1 cellular context compared by ENCODE assay signal in genomic region chr1:165697881-165698842, GRCh38.
TF ChIP-seq lines count a peak whose summit lies in the region.

Gene ALDH9A1, minus strand, starts transcription at chr1:165698562. Its CDS starts 4 bp downstream, at chr1:165698558.

TF ChIP-seq in HEK293, 187 proteins besides CTCF, POLR2A, EP300 and RAD21 (continued from another document and continues in another):
- TF ChIP-seq, protein P1, sequence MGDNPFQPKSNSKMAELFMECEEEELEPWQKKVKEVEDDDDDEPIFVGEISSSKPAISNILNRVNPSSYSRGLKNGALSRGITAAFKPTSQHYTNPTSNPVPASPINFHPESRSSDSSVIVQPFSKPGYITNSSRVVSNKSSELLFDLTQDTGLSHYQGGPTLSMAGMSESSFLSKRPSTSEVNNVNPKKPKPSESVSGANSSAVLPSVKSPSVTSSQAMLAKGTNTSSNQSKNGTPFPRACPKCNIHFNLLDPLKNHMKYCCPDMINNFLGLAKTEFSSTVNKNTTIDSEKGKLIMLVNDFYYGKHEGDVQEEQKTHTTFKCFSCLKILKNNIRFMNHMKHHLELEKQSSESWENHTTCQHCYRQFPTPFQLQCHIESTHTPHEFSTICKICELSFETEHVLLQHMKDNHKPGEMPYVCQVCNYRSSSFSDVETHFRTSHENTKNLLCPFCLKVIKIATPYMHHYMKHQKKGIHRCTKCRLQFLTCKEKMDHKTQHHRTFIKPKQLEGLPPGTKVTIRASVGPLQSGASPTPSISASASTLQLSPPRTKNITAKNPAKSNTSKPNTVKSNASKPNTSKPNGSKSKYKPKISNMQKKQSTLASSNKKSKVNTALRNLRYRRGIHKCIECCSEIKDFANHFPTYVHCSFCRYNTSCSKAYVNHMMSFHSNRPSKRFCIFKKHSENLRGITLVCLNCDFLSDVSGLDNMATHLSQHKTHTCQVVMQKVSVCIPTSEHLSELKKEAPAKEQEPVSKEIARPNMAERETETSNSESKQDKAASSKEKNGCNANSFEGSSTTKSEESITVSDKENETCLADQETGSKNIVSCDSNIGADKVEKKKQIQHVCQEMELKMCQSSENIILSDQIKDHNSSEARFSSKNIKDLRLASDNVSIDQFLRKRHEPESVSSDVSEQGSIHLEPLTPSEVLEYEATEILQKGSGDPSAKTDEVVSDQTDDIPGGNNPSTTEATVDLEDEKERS (tag by site-specific recombination; IDR thresholded peaks at IDR 0.05), result peak; percentile 72
- TF ChIP-seq, protein P2, sequence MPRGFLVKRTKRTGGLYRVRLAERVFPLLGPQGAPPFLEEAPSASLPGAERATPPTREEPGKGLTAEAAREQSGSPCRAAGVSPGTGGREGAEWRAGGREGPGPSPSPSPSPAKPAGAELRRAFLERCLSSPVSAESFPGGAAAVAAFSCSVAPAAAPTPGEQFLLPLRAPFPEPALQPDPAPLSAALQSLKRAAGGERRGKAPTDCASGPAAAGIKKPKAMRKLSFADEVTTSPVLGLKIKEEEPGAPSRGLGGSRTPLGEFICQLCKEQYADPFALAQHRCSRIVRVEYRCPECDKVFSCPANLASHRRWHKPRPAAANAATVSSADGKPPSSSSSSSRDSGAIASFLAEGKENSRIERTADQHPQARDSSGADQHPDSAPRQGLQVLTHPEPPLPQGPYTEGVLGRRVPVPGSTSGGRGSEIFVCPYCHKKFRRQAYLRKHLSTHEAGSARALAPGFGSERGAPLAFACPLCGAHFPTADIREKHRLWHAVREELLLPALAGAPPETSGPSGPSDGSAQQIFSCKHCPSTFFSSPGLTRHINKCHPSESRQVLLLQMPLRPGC (tag by site-specific recombination; IDR thresholded peaks at IDR 0.05), result 0 out of 2 replicates have a peak, but pooled peaks have one; percentile 25
- TF ChIP-seq EGR2 (tag by site-specific recombination; IDR thresholded peaks at IDR 0.05; ENCODE audit: low read depth) (no peak), ZNF121 (tag by site-specific recombination; IDR thresholded peaks at IDR 0.05) (peak; percentile 94), ZFP37 (tag by site-specific recombination; IDR thresholded peaks at IDR 0.05) (peak; percentile 95), YY1 (tag by site-specific recombination; IDR thresholded peaks at IDR 0.05) (peak; percentile 69), ZNF830 (tag by site-specific recombination; IDR thresholded peaks at IDR 0.05; ENCODE audit: low read depth) (no peak), ZEB2 (tag by site-specific recombination; IDR thresholded peaks at IDR 0.05) (peak; percentile 96), SALL2 (tag by site-specific recombination; IDR thresholded peaks at IDR 0.05; ENCODE audit: borderline replicate concordance) (no peak), ZNF114 (tag by site-specific recombination; IDR thresholded peaks at IDR 0.05) (no peak), ZBTB49 (tag by site-specific recombination; IDR thresholded peaks at IDR 0.05; ENCODE audit: low read depth) (no peak), ZNF354C (tag by site-specific recombination; IDR thresholded peaks at IDR 0.05; ENCODE audit: borderline replicate concordance, low read depth) (no peak), ZNF677 (tag by site-specific recombination; IDR thresholded peaks at IDR 0.05) (no peak), ZNF629 (tag by site-specific recombination; IDR thresholded peaks at IDR 0.05) (peak; percentile 53; the same call in 1 of the 2 replicates), FEZF1 (tag by site-specific recombination; IDR thresholded peaks at IDR 0.05) (no peak), ZBTB21 (tag by site-specific recombination; IDR thresholded peaks at IDR 0.05) (no peak), KLF10 (tag by site-specific recombination; IDR thresholded peaks at IDR 0.05) (no peak), ZNF701 (tag by site-specific recombination; IDR thresholded peaks at IDR 0.05) (no peak), ZFP41 (tag by site-specific recombination; IDR thresholded peaks at IDR 0.05; ENCODE audit: borderline replicate concordance) (no peak), ZNF777 (tag by site-specific recombination; IDR thresholded peaks at IDR 0.05; ENCODE audit: borderline replicate concordance) (no peak), MEIS1 (CRISPR knock-in tag; IDR thresholded peaks at IDR 0.05; ENCODE audit: borderline replicate concordance) (no peak), SP7 (tag by site-specific recombination; IDR thresholded peaks at IDR 0.05) (peak; percentile 71), TCF7L2 (IDR thresholded peaks at IDR 0.05; ENCODE audit: borderline replicate concordance, low read depth, low read length) (no peak), ZNF530 (tag by site-specific recombination; IDR thresholded peaks at IDR 0.05; ENCODE audit: low read depth) (no peak), ZNF311 (tag by site-specific recombination; IDR thresholded peaks at IDR 0.05; ENCODE audit: borderline replicate concordance) (no peak), ZNF791 (tag by site-specific recombination; IDR thresholded peaks at IDR 0.05) (no peak), MZF1 (tag by site-specific recombination; IDR thresholded peaks at IDR 0.05; ENCODE audit: borderline replicate concordance) (no peak), ZNF19 (tag by site-specific recombination; IDR thresholded peaks at IDR 0.05; ENCODE audit: low read depth) (no peak), ZSCAN30 (tag by site-specific recombination; IDR thresholded peaks at IDR 0.05) (peak; percentile 24; the same call in 1 of the 2 replicates), YY2 (tag by site-specific recombination; IDR thresholded peaks at IDR 0.05) (no peak), ZNF600 (tag by site-specific recombination; IDR thresholded peaks at IDR 0.05) (peak; percentile 98), ZNF366 (tag by site-specific recombination; conservative IDR thresholded peaks at IDR 0.05) (no peak), ZNF132 (tag by site-specific recombination; IDR thresholded peaks at IDR 0.05; ENCODE audit: borderline replicate concordance) (no peak), ZNF184 (tag by site-specific recombination; IDR thresholded peaks at IDR 0.05) (no peak), KLF16 (tag by site-specific recombination; IDR thresholded peaks at IDR 0.05) (peak; percentile 89), ZBTB8A (tag by site-specific recombination; IDR thresholded peaks at IDR 0.05) (peak; percentile 95), ZNF239 (tag by site-specific recombination; IDR thresholded peaks at IDR 0.05) (no peak), KLF7 (tag by site-specific recombination; IDR thresholded peaks at IDR 0.05; ENCODE audit: borderline replicate concordance) (0 out of 2 replicates have a peak, but pooled peaks have one; percentile 7), SCRT1 (tag by site-specific recombination; IDR thresholded peaks at IDR 0.05; ENCODE audit: borderline replicate concordance) (no peak), OSR2 (tag by site-specific recombination; IDR thresholded peaks at IDR 0.05) (no peak), KLF1 (tag by site-specific recombination; IDR thresholded peaks at IDR 0.05) (no peak), ZNF510 (tag by site-specific recombination; IDR thresholded peaks at IDR 0.05; ENCODE audit: insufficient replicate concordance) (no peak), RBAK (tag by site-specific recombination; IDR thresholded peaks at IDR 0.05) (no peak), ZNF426 (tag by site-specific recombination; IDR thresholded peaks at IDR 0.05) (no peak), ZNF585B (tag by site-specific recombination; IDR thresholded peaks at IDR 0.05) (no peak), ZNF341 (tag by site-specific recombination; IDR thresholded peaks at IDR 0.05; ENCODE audit: low read depth) (peak; percentile 50), ZNF837 (tag by site-specific recombination; IDR thresholded peaks at IDR 0.05) (no peak), PRDM2 (tag by site-specific recombination; IDR thresholded peaks at IDR 0.05; ENCODE audit: borderline replicate concordance) (no peak), ZBTB17 (tag by site-specific recombination; IDR thresholded peaks at IDR 0.05) (peak; percentile 94), ZNF544 (tag by site-specific recombination; IDR thresholded peaks at IDR 0.05) (no peak)
- TF ChIP-seq, protein P3, sequence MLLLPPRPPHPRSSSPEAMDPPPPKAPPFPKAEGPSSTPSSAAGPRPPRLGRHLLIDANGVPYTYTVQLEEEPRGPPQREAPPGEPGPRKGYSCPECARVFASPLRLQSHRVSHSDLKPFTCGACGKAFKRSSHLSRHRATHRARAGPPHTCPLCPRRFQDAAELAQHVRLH (tag by site-specific recombination; IDR thresholded peaks at IDR 0.05), result peak; percentile 91
- TF ChIP-seq, protein P4, sequence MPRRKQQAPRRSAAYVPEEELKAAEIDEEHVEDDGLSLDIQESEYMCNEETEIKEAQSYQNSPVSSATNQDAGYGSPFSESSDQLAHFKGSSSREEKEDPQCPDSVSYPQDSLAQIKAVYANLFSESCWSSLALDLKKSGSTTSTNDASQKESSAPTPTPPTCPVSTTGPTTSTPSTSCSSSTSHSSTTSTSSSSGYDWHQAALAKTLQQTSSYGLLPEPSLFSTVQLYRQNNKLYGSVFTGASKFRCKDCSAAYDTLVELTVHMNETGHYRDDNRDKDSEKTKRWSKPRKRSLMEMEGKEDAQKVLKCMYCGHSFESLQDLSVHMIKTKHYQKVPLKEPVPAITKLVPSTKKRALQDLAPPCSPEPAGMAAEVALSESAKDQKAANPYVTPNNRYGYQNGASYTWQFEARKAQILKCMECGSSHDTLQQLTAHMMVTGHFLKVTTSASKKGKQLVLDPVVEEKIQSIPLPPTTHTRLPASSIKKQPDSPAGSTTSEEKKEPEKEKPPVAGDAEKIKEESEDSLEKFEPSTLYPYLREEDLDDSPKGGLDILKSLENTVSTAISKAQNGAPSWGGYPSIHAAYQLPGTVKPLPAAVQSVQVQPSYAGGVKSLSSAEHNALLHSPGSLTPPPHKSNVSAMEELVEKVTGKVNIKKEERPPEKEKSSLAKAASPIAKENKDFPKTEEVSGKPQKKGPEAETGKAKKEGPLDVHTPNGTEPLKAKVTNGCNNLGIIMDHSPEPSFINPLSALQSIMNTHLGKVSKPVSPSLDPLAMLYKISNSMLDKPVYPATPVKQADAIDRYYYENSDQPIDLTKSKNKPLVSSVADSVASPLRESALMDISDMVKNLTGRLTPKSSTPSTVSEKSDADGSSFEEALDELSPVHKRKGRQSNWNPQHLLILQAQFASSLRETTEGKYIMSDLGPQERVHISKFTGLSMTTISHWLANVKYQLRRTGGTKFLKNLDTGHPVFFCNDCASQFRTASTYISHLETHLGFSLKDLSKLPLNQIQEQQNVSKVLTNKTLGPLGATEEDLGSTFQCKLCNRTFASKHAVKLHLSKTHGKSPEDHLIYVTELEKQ (tag by site-specific recombination; IDR thresholded peaks at IDR 0.05; ENCODE audit: borderline replicate concordance), result no peak
- TF ChIP-seq, protein P5, sequence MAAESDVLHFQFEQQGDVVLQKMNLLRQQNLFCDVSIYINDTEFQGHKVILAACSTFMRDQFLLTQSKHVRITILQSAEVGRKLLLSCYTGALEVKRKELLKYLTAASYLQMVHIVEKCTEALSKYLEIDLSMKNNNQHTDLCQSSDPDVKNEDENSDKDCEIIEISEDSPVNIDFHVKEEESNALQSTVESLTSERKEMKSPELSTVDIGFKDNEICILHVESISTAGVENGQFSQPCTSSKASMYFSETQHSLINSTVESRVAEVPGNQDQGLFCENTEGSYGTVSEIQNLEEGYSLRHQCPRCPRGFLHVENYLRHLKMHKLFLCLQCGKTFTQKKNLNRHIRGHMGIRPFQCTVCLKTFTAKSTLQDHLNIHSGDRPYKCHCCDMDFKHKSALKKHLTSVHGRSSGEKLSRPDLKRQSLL (tag by site-specific recombination; IDR thresholded peaks at IDR 0.05), result no peak
